In the genomic region with DNA sequence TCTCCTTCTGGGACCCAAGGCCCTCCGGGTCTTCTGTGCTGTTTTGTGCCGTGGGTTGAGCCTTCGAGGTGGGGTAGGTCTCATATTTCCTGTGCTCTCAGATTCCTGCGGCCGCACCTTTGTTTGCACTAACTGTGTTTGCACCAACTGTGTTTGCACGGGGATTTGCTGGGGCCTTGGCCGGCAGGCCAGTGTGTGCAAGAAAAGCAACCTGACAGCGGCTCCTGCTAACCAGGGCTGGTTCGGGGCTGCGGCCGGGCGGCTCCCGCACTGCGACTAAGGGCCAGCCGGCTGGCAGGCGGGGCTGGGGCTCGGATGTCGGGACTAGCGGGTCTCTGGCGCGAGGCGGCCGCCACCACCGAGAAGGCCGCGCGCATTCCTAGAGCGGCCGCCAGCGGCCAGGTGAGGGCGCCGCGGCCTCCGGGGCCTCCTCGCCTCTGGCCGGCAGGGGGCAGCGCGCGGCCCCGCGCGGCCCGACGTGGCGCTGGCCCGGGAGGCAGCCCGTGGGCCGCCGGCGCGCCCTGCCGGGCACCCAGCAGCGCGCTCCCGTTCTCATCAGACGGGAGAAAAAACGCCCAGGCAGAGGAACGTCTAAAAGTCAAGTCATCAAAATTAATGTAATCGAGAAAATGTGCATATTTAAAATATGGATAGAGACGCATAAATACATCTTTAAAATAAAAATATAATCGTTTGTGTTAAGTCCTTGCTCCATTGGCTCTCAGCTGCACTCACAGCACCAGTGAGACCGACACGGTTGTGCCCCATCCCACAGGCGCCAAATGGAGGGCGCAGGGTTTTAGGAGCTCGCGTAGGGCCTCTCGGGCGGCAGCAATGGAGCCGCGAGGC, we compare ENCODE assay signal across 1 cellular context.
TF ChIP-seq lines count a peak whose summit lies in the region.

No MANE protein-coding gene starts in this region.

TF ChIP-seq in HEK293, 187 proteins besides CTCF, POLR2A, EP300 and RAD21 (continued from another document):
- TF ChIP-seq ZSCAN30 (tag by site-specific recombination; IDR thresholded peaks at IDR 0.05) (peak; percentile 100), KLF7 (tag by site-specific recombination; IDR thresholded peaks at IDR 0.05; ENCODE audit: borderline replicate concordance) (peak; percentile 33; the same call in 1 of the 2 replicates), TRIM28 (IDR thresholded peaks at IDR 0.05; ENCODE audit: borderline replicate concordance, low read length) (peak; percentile 47; the same call in 1 of the 2 replicates), ZNF266 (tag by site-specific recombination; IDR thresholded peaks at IDR 0.05; ENCODE audit: low read depth) (no peak), ZNF2 (tag by site-specific recombination; IDR thresholded peaks at IDR 0.05) (peak; percentile 60; the same call in 1 of the 2 replicates), ZEB2 (tag by site-specific recombination; IDR thresholded peaks at IDR 0.05) (peak; percentile 48; the same call in 1 of the 2 replicates), KLF10 (tag by site-specific recombination; IDR thresholded peaks at IDR 0.05) (0 out of 2 replicates have a peak, but pooled peaks have one; percentile 32), ZNF501 (tag by site-specific recombination; IDR thresholded peaks at IDR 0.05) (peak; percentile 65; the same call in 1 of the 2 replicates), GLIS1 (tag by site-specific recombination; IDR thresholded peaks at IDR 0.05) (0 out of 2 replicates have a peak, but pooled peaks have one; percentile 10), ZBTB20 (tag by site-specific recombination; IDR thresholded peaks at IDR 0.05) (peak; percentile 81), ZNF510 (tag by site-specific recombination; IDR thresholded peaks at IDR 0.05; ENCODE audit: insufficient replicate concordance) (no peak), SP7 (tag by site-specific recombination; IDR thresholded peaks at IDR 0.05) (peak; percentile 63), ZNF626 (tag by site-specific recombination; IDR thresholded peaks at IDR 0.05) (peak; percentile 48; the same call in 1 of the 2 replicates), ZNF132 (tag by site-specific recombination; IDR thresholded peaks at IDR 0.05; ENCODE audit: borderline replicate concordance) (no peak), RBAK (tag by site-specific recombination; IDR thresholded peaks at IDR 0.05) (no peak), ZNF660 (tag by site-specific recombination; IDR thresholded peaks at IDR 0.05) (0 out of 2 replicates have a peak, but pooled peaks have one; percentile 61), ZNF140 (tag by site-specific recombination; IDR thresholded peaks at IDR 0.05) (no peak)
- TF ChIP-seq, protein P1, sequence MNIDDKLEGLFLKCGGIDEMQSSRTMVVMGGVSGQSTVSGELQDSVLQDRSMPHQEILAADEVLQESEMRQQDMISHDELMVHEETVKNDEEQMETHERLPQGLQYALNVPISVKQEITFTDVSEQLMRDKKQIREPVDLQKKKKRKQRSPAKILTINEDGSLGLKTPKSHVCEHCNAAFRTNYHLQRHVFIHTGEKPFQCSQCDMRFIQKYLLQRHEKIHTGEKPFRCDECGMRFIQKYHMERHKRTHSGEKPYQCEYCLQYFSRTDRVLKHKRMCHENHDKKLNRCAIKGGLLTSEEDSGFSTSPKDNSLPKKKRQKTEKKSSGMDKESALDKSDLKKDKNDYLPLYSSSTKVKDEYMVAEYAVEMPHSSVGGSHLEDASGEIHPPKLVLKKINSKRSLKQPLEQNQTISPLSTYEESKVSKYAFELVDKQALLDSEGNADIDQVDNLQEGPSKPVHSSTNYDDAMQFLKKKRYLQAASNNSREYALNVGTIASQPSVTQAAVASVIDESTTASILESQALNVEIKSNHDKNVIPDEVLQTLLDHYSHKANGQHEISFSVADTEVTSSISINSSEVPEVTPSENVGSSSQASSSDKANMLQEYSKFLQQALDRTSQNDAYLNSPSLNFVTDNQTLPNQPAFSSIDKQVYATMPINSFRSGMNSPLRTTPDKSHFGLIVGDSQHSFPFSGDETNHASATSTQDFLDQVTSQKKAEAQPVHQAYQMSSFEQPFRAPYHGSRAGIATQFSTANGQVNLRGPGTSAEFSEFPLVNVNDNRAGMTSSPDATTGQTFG (tag by site-specific recombination; IDR thresholded peaks at IDR 0.05; ENCODE audit: borderline replicate concordance) = no peak
- TF ChIP-seq, protein P2, sequence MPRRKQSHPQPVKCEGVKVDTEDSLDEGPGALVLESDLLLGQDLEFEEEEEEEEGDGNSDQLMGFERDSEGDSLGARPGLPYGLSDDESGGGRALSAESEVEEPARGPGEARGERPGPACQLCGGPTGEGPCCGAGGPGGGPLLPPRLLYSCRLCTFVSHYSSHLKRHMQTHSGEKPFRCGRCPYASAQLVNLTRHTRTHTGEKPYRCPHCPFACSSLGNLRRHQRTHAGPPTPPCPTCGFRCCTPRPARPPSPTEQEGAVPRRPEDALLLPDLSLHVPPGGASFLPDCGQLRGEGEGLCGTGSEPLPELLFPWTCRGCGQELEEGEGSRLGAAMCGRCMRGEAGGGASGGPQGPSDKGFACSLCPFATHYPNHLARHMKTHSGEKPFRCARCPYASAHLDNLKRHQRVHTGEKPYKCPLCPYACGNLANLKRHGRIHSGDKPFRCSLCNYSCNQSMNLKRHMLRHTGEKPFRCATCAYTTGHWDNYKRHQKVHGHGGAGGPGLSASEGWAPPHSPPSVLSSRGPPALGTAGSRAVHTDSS (tag by site-specific recombination; IDR thresholded peaks at IDR 0.05) = no peak
- TF ChIP-seq, protein P3, sequence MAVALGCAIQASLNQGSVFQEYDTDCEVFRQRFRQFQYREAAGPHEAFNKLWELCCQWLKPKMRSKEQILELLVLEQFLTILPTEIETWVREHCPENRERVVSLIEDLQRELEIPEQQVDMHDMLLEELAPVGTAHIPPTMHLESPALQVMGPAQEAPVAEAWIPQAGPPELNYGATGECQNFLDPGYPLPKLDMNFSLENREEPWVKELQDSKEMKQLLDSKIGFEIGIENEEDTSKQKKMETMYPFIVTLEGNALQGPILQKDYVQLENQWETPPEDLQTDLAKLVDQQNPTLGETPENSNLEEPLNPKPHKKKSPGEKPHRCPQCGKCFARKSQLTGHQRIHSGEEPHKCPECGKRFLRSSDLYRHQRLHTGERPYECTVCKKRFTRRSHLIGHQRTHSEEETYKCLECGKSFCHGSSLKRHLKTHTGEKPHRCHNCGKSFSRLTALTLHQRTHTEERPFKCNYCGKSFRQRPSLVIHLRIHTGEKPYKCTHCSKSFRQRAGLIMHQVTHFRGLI (tag by site-specific recombination; IDR thresholded peaks at IDR 0.05) = peak; percentile 75; the same call in 1 of the 2 replicates
- TF ChIP-seq, protein P4, sequence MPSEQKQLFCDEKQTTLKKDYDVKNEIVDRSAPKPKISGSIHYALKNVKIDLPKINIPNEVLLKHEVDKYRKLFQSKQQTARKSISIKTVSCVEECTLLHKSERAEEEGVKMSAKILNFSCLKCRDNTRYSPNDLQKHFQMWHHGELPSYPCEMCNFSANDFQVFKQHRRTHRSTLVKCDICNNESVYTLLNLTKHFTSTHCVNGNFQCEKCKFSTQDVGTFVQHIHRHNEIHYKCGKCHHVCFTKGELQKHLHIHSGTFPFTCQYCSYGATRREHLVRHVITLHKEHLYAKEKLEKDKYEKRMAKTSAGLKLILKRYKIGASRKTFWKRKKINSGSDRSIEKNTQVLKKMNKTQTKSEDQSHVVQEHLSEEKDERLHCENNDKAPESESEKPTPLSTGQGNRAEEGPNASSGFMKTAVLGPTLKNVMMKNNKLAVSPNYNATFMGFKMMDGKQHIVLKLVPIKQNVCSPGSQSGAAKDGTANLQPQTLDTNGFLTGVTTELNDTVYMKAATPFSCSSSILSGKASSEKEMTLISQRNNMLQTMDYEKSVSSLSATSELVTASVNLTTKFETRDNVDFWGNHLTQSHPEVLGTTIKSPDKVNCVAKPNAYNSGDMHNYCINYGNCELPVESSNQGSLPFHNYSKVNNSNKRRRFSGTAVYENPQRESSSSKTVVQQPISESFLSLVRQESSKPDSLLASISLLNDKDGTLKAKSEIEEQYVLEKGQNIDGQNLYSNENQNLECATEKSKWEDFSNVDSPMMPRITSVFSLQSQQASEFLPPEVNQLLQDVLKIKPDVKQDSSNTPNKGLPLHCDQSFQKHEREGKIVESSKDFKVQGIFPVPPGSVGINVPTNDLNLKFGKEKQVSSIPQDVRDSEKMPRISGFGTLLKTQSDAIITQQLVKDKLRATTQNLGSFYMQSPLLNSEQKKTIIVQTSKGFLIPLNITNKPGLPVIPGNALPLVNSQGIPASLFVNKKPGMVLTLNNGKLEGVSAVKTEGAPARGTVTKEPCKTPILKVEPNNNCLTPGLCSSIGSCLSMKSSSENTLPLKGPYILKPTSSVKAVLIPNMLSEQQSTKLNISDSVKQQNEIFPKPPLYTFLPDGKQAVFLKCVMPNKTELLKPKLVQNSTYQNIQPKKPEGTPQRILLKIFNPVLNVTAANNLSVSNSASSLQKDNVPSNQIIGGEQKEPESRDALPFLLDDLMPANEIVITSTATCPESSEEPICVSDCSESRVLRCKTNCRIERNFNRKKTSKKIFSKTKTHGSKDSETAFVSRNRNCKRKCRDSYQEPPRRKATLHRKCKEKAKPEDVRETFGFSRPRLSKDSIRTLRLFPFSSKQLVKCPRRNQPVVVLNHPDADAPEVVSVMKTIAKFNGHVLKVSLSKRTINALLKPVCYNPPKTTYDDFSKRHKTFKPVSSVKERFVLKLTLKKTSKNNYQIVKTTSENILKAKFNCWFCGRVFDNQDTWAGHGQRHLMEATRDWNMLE (tag by site-specific recombination; conservative IDR thresholded peaks at IDR 0.05; ENCODE audit: low read depth) = peak; percentile 54
